In genomic region chr10:103855424-103855823, GRCh38 we compare ENCODE assay signal across 8 cellular contexts. TPM values are rescaled to one million over a fixed set of nuclear protein-coding genes. Genes with fewer than 3 reads are reported as not detected.
DNase-seq lines count a peak whose midpoint lies in the region; ATAC-seq and TF ChIP-seq lines count a peak whose summit lies in the region.

Gene SH3PXD2A, minus strand, starts transcription at chr10:103855576. Its CDS starts 310 bp downstream, at chr10:103855266.

- no peaks in the 10 kb centered on the region for H3K79me2 ChIP-seq in Karpas-422 (ENCODE audit: low read length)

- intact Hi-C loops in left lung (cut with DNase I) (no loop called here), stomach (cut with DNase I; ENCODE audit: low total_unique reads) (loop anchor here (5.0 kb wide), 1 partner anchor 143 kb away; no protein-coding TSS in a partner anchor)

- H3K9me3 ChIP-seq in SK-N-MC (ENCODE audit: low read depth, low read length) = no peaks in the 10 kb centered on the region
- no peaks in the 10 kb centered on the region for H3K9me3 ChIP-seq in left lung
- no peaks in the 10 kb centered on the region for H3K9me3 ChIP-seq in stomach
- H3K9me3 ChIP-seq in Karpas-422 (ENCODE audit: low read length) = no peaks in the 10 kb centered on the region

- peaks cover 13% of the 10 kb centered on the region for H3K27me3 Mint-ChIP-seq in chondrocyte (ENCODE audit: low read depth)

- WGBS in stomach, 5 donors = 0 to 20% (median 1%) methylated on average over 1 to 54 of the region's 54 CpGs; no CpG with 5 or more reads in 1 of the 5 donors

- H3K36me3 Mint-ChIP-seq in chondrocyte (ENCODE audit: low read depth) = no peaks in the 10 kb centered on the region

- H3K27ac ChIP-seq in SK-N-MC (0 out of 2 replicates have a peak within 1 kb of the TSS, but pooled peaks have one; percentile 50), left lung (peak within 1 kb of the TSS; percentile 58 to 66), stomach (peak within 1 kb of the TSS; percentile 9 to 83 (median 78)), Karpas-422 (ENCODE audit: low read length) (no peak within 1 kb of the TSS)

- DNase-seq in NCI-H1417 (lab: John Stamatoyannopoulos, UW) (peak in 2 of 3 experiments; percentile 31 to 32), NCI-H1417 treated with DMSO at 0.1 percent for 48 hours (lab: John Stamatoyannopoulos, UW) (no peak), SK-N-MC (ENCODE audit: low read depth, low spot score) (no peak), chondrocyte (ENCODE audit: low spot score) (no peak), left lung (no peak), stomach (no peak), Karpas-422 (no peak), NCI-H524 treated with DMSO at 0.1 percent for 48 hours (lab: John Stamatoyannopoulos, UW) (no peak)

- peaks cover 11% of the 10 kb centered on the region for H3K4me1 Mint-ChIP-seq in chondrocyte (ENCODE audit: low read depth)

- H3K9ac ChIP-seq in SK-N-MC (ENCODE audit: insufficient read length) (peak within 1 kb of the TSS; percentile 59), Karpas-422 (ENCODE audit: low read length) (no peak within 1 kb of the TSS)

- no peak within 1 kb of the TSS for H3K27ac Mint-ChIP-seq in chondrocyte (ENCODE audit: unreplicated experiment)

- ATAC-seq in left lung = peak; percentile 42

- peaks cover 39 to 58% of the 10 kb centered on the region in 2 donors for H3K4me1 ChIP-seq in left lung
- peaks cover 48 to 66% (median 58%) of the 10 kb centered on the region in 4 donors for H3K4me1 ChIP-seq in stomach
- no peaks in the 10 kb centered on the region for H3K4me1 ChIP-seq in Karpas-422 (ENCODE audit: low read length)

- H3K9me2 ChIP-seq in Karpas-422 (replicated peaks; ENCODE audit: insufficient read depth, low read length) = no peaks in the 10 kb centered on the region

- H3K36me3 ChIP-seq in SK-N-MC (ENCODE audit: insufficient read depth, low read length) (no peaks in the 10 kb centered on the region), left lung (no peaks in the 10 kb centered on the region), stomach (no peaks in the 10 kb centered on the region), Karpas-422 (ENCODE audit: insufficient read depth, low read length) (no peaks in the 10 kb centered on the region)

- H3K27me3 ChIP-seq in left lung (peaks cover 0 to 34% of the 10 kb centered on the region in 2 donors), stomach (peaks cover 0 to 22% (median 0%) of the 10 kb centered on the region in 3 donors), Karpas-422 (ENCODE audit: low read length) (no peaks in the 10 kb centered on the region)

- H2AFZ ChIP-seq in Karpas-422 (ENCODE audit: low read length) = no peak within 1 kb of the TSS

- TF ChIP-seq POLR2A in stomach (IDR thresholded peaks at IDR 0.05) = no peak

- no peak within 1 kb of the TSS for H3K4me2 ChIP-seq in Karpas-422 (ENCODE audit: low read depth, low read length, poor library complexity, severe bottlenecking)

- H3K9me3 Mint-ChIP-seq in chondrocyte (ENCODE audit: low read depth) = no peaks in the 10 kb centered on the region

- H4K20me1 ChIP-seq in Karpas-422 (ENCODE audit: insufficient read depth, low read depth, low read length) = no peaks in the 10 kb centered on the region

- peak within 1 kb of the TSS; percentile 75 for H3K4me3 Mint-ChIP-seq in chondrocyte (ENCODE audit: unreplicated experiment)

- peak within 1 kb of the TSS; percentile 81 for H3K4me3 ChIP-seq in SK-N-MC
- peak within 1 kb of the TSS; percentile 58 to 69 for H3K4me3 ChIP-seq in left lung
- H3K4me3 ChIP-seq in stomach = peak within 1 kb of the TSS; percentile 64 to 72 (median 64)
- no peak within 1 kb of the TSS for H3K4me3 ChIP-seq in Karpas-422 (ENCODE audit: low read length)

- no peak for TF ChIP-seq EP300 in stomach (IDR thresholded peaks at IDR 0.05)

- TF ChIP-seq CTCF in chondrocyte (IDR thresholded peaks at IDR 0.05) (no peak), left lung (IDR thresholded peaks at IDR 0.05) (no peak), stomach (IDR thresholded peaks at IDR 0.05) (peak in 3 of 7 experiments; percentile 22 to 47 (median 38))

RNA-seq across cellular contexts. Expression of gene SH3PXD2A, which starts in this region (rescaled TPM):
- total RNA-seq in chondrocyte (40.2 to 46.0 TPM (median 45.7 TPM) in 3 replicates), left lung (10 to 100 TPM; 44.8 to 90.7 TPM), stomach (10 to 100 TPM; 15.2 to 51.6 (median 23.2) TPM)
- polyA plus RNA-seq in stomach = 10 to 100 TPM; 12.8 to 42.6 (median 24.7) TPM
- 0.07 and 0.22 TPM in 2 replicates for total RNA-seq in Karpas-422 (2014; rRNA removed; shearing (Covaris generic); ENCODE audit: low replicate concordance)

Comparison
In these comparisons a context has a peak if more than half of its experiments do, and no peak if none do; other contexts are left out.
1. RNA of gene SH3PXD2A (total RNA-seq): 44.8 to 90.7 TPM in left lung, 40.2 to 46.0 TPM in chondrocyte and 15.2 to 51.6 TPM in stomach; 0.07 to 0.22 TPM in Karpas-422; every median in the first group is over 10 times any median in the second.
2. DNase-seq: peak in NCI-H1417 (2 of 3); none in NCI-H1417 treated with DMSO at 0.1 percent for 48 hours (single experiment), SK-N-MC (single experiment), chondrocyte (single experiment), left lung (0 of 2), stomach (single experiment), Karpas-422 (single experiment) and NCI-H524 treated with DMSO at 0.1 percent for 48 hours (single experiment).